19 cellular contexts compared by ENCODE assay signal in the genomic region with DNA sequence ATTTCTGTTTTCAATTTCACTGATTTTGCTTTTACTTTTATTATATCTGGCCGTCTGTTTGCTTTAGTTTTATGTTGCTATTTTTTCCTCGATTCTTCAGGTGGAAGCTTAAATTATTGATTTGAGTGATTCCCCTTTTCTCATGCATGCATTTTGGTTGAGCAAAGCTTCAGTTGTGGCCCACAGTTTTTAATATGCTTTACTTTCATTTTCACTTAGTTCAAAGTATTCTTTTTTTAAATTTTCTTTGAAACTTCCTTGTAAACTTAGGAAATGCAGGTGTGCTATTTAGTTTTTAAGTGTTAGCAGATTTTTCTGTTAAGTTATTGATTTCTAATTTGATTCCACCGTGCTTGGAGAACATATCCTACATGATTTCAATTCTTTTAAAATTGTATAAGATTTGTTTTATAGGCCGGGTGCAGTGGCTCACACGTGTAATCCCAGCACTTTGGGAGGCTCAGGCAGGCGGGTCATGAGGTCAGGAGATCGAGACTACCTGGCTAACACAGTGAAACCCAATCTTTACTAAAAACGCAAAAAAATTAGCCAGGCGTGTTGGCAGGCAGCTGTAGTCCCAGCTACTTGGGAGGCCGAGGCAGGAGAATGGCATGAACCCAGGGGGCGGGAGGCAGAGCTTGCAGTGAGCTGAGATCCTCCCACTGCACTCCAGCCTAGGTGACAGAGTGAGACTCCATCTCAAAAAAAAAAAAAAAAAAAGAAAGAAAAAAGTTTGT.
"Had no signal": no experiment of that assay in that cellular context is flagged by ENCODE, and none has a peak within 500 bp of the region (broad histone marks: within the 10 kb centered on the region; RNA-seq: fewer than 3 reads in every experiment).

No MANE protein-coding gene starts in this region.

- ATAC-seq: activated T-helper 17 cell treated with anti-CD3 and anti-CD28 coated beads, Interleukin-2, amount 50 U/mL, for 72 hours; mucosa of descending colon; WTC11 had no signal

- DNase-seq: activated CD4-positive, alpha-beta memory T cell treated with anti-CD3 and anti-CD28 coated beads for 36 hours; activated CD4-positive, alpha-beta T cell treated with anti-CD3 and anti-CD28 coated beads for 4 hours; activated naive CD4-positive, alpha-beta T cell treated with Interleukin-2 at 50 U/mL for 16 hours; activated naive CD8-positive, alpha-beta T cell treated with anti-CD3 and anti-CD28 coated beads, Interleukin-2, amount 10 ng/mL, durations not matched to agents 7 days and 5 days; activated T-cell treated with anti-CD3 and anti-CD28 coated beads for 4 hours; amygdala; dermis blood vessel endothelial cell; effector memory CD4-positive, alpha-beta T cell; esophagus squamous epithelium; mesenchymal stem cell; mucosa of descending colon; naive B cell; stimulated activated CD4-positive, alpha-beta T cell treated with anti-CD3 and anti-CD28 coated beads, Interleukin-12 subunit alpha, Interleukin-12 subunit beta, amount 100 ng/mL, for 4 hours; stimulated activated CD4-positive, alpha-beta T cell treated with anti-CD3 and anti-CD28 coated beads, Interleukin-1b, Interleukin-23, amount 100 ng/mL, for 48 hours; stimulated activated CD8-positive, alpha-beta memory T cell treated with anti-CD3 and anti-CD28 coated beads, Interleukin-4, amount 100 ng/mL, for 48 hours; stimulated activated naive CD4-positive, alpha-beta T cell had no signal

- H3K36me3 ChIP-seq: esophagus squamous epithelium had no signal

- H3K9me3 ChIP-seq: esophagus squamous epithelium had no signal

- H3K4me3 Mint-ChIP-seq: activated CD4-positive, alpha-beta memory T cell treated with anti-CD3 and anti-CD28 coated beads for 36 hours; activated naive CD8-positive, alpha-beta T cell treated with anti-CD3 and anti-CD28 coated beads, Interleukin-2, amount 10 ng/mL, durations not matched to agents 7 days and 5 days; activated T-helper 17 cell treated with anti-CD3 and anti-CD28 coated beads, Interleukin-2, amount 50 U/mL, for 72 hours; naive B cell; neural crest cell; WTC11 had no signal

- H3K4me1 Mint-ChIP-seq: activated naive CD8-positive, alpha-beta T cell treated with anti-CD3 and anti-CD28 coated beads, Interleukin-2, amount 10 ng/mL, durations not matched to agents 7 days and 5 days; activated T-helper 17 cell treated with anti-CD3 and anti-CD28 coated beads, Interleukin-2, amount 50 U/mL, for 72 hours; naive B cell; WTC11 had no signal

- H3K36me3 Mint-ChIP-seq: activated CD4-positive, alpha-beta memory T cell treated with anti-CD3 and anti-CD28 coated beads for 36 hours; activated naive CD8-positive, alpha-beta T cell treated with anti-CD3 and anti-CD28 coated beads, Interleukin-2, amount 10 ng/mL, durations not matched to agents 7 days and 5 days; naive B cell had no signal

- H3K27me3 Mint-ChIP-seq: activated CD4-positive, alpha-beta memory T cell treated with anti-CD3 and anti-CD28 coated beads for 36 hours; activated naive CD8-positive, alpha-beta T cell treated with anti-CD3 and anti-CD28 coated beads, Interleukin-2, amount 10 ng/mL, durations not matched to agents 7 days and 5 days; activated T-helper 17 cell treated with anti-CD3 and anti-CD28 coated beads, Interleukin-2, amount 50 U/mL, for 72 hours; naive B cell had no signal

- H3K27ac Mint-ChIP-seq: activated CD4-positive, alpha-beta memory T cell treated with anti-CD3 and anti-CD28 coated beads for 36 hours; activated naive CD8-positive, alpha-beta T cell treated with anti-CD3 and anti-CD28 coated beads, Interleukin-2, amount 10 ng/mL, durations not matched to agents 7 days and 5 days; activated T-helper 17 cell treated with anti-CD3 and anti-CD28 coated beads, Interleukin-2, amount 50 U/mL, for 72 hours; naive B cell; WTC11 had no signal

- H3K4me3 ChIP-seq: esophagus squamous epithelium, mucosa of descending colon had no signal

- H3K27ac ChIP-seq: esophagus squamous epithelium had no signal

- H3K4me1 ChIP-seq: esophagus squamous epithelium had no signal

- H3K27me3 ChIP-seq: esophagus squamous epithelium had no signal
